Comparison of ENCODE assay signal across 8 cellular contexts in genomic region chr10:110499796-110500514, GRCh38. TPM values are rescaled to one million over a fixed set of nuclear protein-coding genes. Genes with fewer than 3 reads are reported as not detected.
DNase-seq lines count a peak whose midpoint lies in the region; ATAC-seq and TF ChIP-seq lines count a peak whose summit lies in the region.

No MANE protein-coding gene starts in this region.

- CTCF ChIA-PET in CD8-positive, alpha-beta T cell (lab: Charles Lee) = interaction anchor here (1.8 kb wide), 1 partner anchor 47 kb away, joined by 4 read pairs; no protein-coding TSS in a partner anchor

- intact Hi-C loops in CD8-positive, alpha-beta T cell (cut with DNase I, micrococcal nuclease) = loop anchor here (2.0 to 10.0 kb wide), 10 partner anchors 47 to 1945 kb away; partner anchors contain the start of genes BBIP1 (in 1 of the 2), GPAM (in 1 of the 2), SHOC2 (in 1 of the 2) and SMC3 (in 1 of the 2)

- H3K36me3 ChIP-seq in CD8-positive, alpha-beta T cell (ENCODE audit: insufficient read depth, low read length) = no peaks in the 10 kb centered on the region

- peaks cover 74% of the 10 kb centered on the region for H3K4me1 Mint-ChIP-seq in CD8-positive, alpha-beta T cell (ENCODE audit: low read depth)
- peaks cover 72 to 84% of the 10 kb centered on the region in 2 donors for H3K4me1 Mint-ChIP-seq in effector memory CD8-positive, alpha-beta T cell (ENCODE audit: low read depth in 2 of 2)
- H3K4me1 Mint-ChIP-seq in nephron = peaks cover 78% of the 10 kb centered on the region

- no peak overlapping the region for H3K27ac ChIP-seq in CD8-positive, alpha-beta T cell (ENCODE audit: low read depth, low read length)

- TF ChIP-seq CTCF in CD8-positive, alpha-beta T cell (IDR thresholded peaks at IDR 0.05) = no peak
- no peak for TF ChIP-seq CTCF in nephron (IDR thresholded peaks at IDR 0.05; ENCODE audit: unreplicated experiment in 3 of 3)

- DNase-seq in CD8-positive, alpha-beta T cell = no peak
- DNase-seq in OCI-M1 (lab: John Stamatoyannopoulos, UW) = peak; percentile 44
- DNase-seq in effector memory CD8-positive, alpha-beta T cell = no peak
- no peak for DNase-seq in NCI-H1105 treated with DMSO at 0.1 percent for 48 hours (lab: John Stamatoyannopoulos, UW)
- DNase-seq in D341Med (ENCODE audit: low spot score) = no peak
- DNase-seq in NCI-H1105 (lab: John Stamatoyannopoulos, UW) = no peak
- DNase-seq in NCI-H1694 (lab: John Stamatoyannopoulos, UW) = no peak

- H3K27me3 ChIP-seq in CD8-positive, alpha-beta T cell (ENCODE audit: insufficient read depth, low read length) = no peaks in the 10 kb centered on the region

- H3K36me3 Mint-ChIP-seq in CD8-positive, alpha-beta T cell = peaks cover 3% of the 10 kb centered on the region
- peaks cover 62% of the 10 kb centered on the region for H3K36me3 Mint-ChIP-seq in effector memory CD8-positive, alpha-beta T cell (ENCODE audit: insufficient read depth)
- H3K36me3 Mint-ChIP-seq in nephron (ENCODE audit: low read depth) = peaks cover 3% of the 10 kb centered on the region

- H3K4me3 ChIP-seq in CD8-positive, alpha-beta T cell (ENCODE audit: low read depth, low read length) = no peak overlapping the region

- no peaks in the 10 kb centered on the region for H3K9me3 ChIP-seq in CD8-positive, alpha-beta T cell (ENCODE audit: low read length)

- no peak for ATAC-seq in CD8-positive, alpha-beta T cell
- ATAC-seq in effector memory CD8-positive, alpha-beta T cell (replicated peaks) = no peak

- no peaks in the 10 kb centered on the region for H3K9me3 Mint-ChIP-seq in CD8-positive, alpha-beta T cell
- H3K9me3 Mint-ChIP-seq in effector memory CD8-positive, alpha-beta T cell = no peaks in the 10 kb centered on the region
- no peaks in the 10 kb centered on the region for H3K9me3 Mint-ChIP-seq in nephron

- no peaks in the 10 kb centered on the region for H3K27me3 Mint-ChIP-seq in CD8-positive, alpha-beta T cell (ENCODE audit: low read depth)
- no peaks in the 10 kb centered on the region for H3K27me3 Mint-ChIP-seq in effector memory CD8-positive, alpha-beta T cell
- peaks cover 59% of the 10 kb centered on the region for H3K27me3 Mint-ChIP-seq in nephron (ENCODE audit: low read depth)

- no peak overlapping the region for H3K27ac Mint-ChIP-seq in CD8-positive, alpha-beta T cell
- H3K27ac Mint-ChIP-seq in effector memory CD8-positive, alpha-beta T cell = peak overlapping the region; percentile 86 to 95
- peak overlapping the region in 2 of 3 experiments; percentile 38 to 78 for H3K27ac Mint-ChIP-seq in nephron

- H3K4me1 ChIP-seq in CD8-positive, alpha-beta T cell (ENCODE audit: insufficient read depth, low read length) = peaks cover 65% of the 10 kb centered on the region

- H3K4me3 Mint-ChIP-seq in CD8-positive, alpha-beta T cell = peak overlapping the region; percentile 88
- peak overlapping the region; percentile 86 to 94 for H3K4me3 Mint-ChIP-seq in effector memory CD8-positive, alpha-beta T cell
- H3K4me3 Mint-ChIP-seq in nephron = peak overlapping the region; percentile 87 to 96 (median 89)

- POLR2A ChIA-PET in CD8-positive, alpha-beta T cell (lab: Charles Lee) = no interaction called here

RNA-seq across cellular contexts. Expression of gene DUSP5, which starts 2.2 kb away (rescaled TPM):
- 10 to 100 TPM; 69.8 TPM for total RNA-seq in CD8-positive, alpha-beta T cell
